8 cellular contexts compared by ENCODE assay signal in genomic region chr16:29664133-29664912, GRCh38. TPM values are rescaled to one million over a fixed set of nuclear protein-coding genes. Genes with fewer than 3 reads are reported as not detected.
DNase-seq lines count a peak whose midpoint lies in the region; ATAC-seq, FAIRE-seq and TF ChIP-seq lines count a peak whose summit lies in the region.

No MANE protein-coding gene starts in this region.

- no peaks in the 10 kb centered on the region for H3K4me1 ChIP-seq in small intestine (ENCODE audit: control insufficient read depth in 2 of 2, insufficient read depth in 1 of 2, low read depth in 1 of 2, low read length in 1 of 2)

- peak; percentile 29 for DNase-seq in T-helper 22 cell (ENCODE audit: low read depth)
- DNase-seq in small intestine: no peak
- no peak for DNase-seq in HT-29 (ENCODE audit: low spot score)
- no peak for DNase-seq in MG63
- no peak for DNase-seq in NCI-H524 treated with DMSO at 0.1 percent for 48 hours (lab: John Stamatoyannopoulos, UW)

- H3K27me3 Mint-ChIP-seq in dendritic cell treated with granulocyte-macrophage colony-stimulating factor and Interleukin-4, amounts not matched to agents 40 ng/mL and 50 ng/mL, for 4 days: no peaks in the 10 kb centered on the region

- intact Hi-C loops in dendritic cell treated with granulocyte-macrophage colony-stimulating factor and Interleukin-4, amounts not matched to agents 40 ng/mL and 50 ng/mL, for 4 days (cut with micrococcal nuclease): no loop called here

- H3K27ac ChIP-seq in small intestine (ENCODE audit: low read depth in 1 of 2, low read length in 1 of 2): peak overlapping the region; percentile 12 to 29

- WGBS in small intestine, 3 donors: 64 to 76% (median 72%) methylated on average over 27 to 33 of the region's 33 CpGs

- TF ChIP-seq CTCF in GM12873 (IDR thresholded peaks at IDR 0.05; ENCODE audit: insufficient read depth, low read depth, low read length, missing control alignments): peak; percentile 40

- peak overlapping the region; percentile 89 for H3K4me3 Mint-ChIP-seq in dendritic cell treated with granulocyte-macrophage colony-stimulating factor and Interleukin-4, amounts not matched to agents 40 ng/mL and 50 ng/mL, for 4 days

- H3K27me3 ChIP-seq in small intestine (ENCODE audit: control insufficient read depth in 2 of 2, insufficient read depth in 2 of 2, low read length in 2 of 2) (no peaks in the 10 kb centered on the region), MG63 (no peaks in the 10 kb centered on the region)

- H3K4me3 ChIP-seq in small intestine (ENCODE audit: low read depth in 1 of 2, low read length in 2 of 2): peak overlapping the region; percentile 26 to 45
- no peak overlapping the region for H3K4me3 ChIP-seq in MG63

- no peaks in the 10 kb centered on the region for H3K9me3 Mint-ChIP-seq in dendritic cell treated with granulocyte-macrophage colony-stimulating factor and Interleukin-4, amounts not matched to agents 40 ng/mL and 50 ng/mL, for 4 days

- no peak for FAIRE-seq in small intestine (lab: Jason Lieb, UNC)

- H3K36me3 ChIP-seq in small intestine (ENCODE audit: control insufficient read depth in 2 of 2, insufficient read depth in 2 of 2, low read length in 2 of 2): no peaks in the 10 kb centered on the region
- H3K36me3 ChIP-seq in MG63: no peaks in the 10 kb centered on the region

- H3K9me3 ChIP-seq in small intestine (ENCODE audit: control insufficient read depth, low read depth): no peaks in the 10 kb centered on the region
- H3K9me3 ChIP-seq in MG63: no peaks in the 10 kb centered on the region

- peak overlapping the region; percentile 92 for H3K27ac Mint-ChIP-seq in dendritic cell treated with granulocyte-macrophage colony-stimulating factor and Interleukin-4, amounts not matched to agents 40 ng/mL and 50 ng/mL, for 4 days

- peaks cover 73% of the 10 kb centered on the region for H3K4me1 Mint-ChIP-seq in dendritic cell treated with granulocyte-macrophage colony-stimulating factor and Interleukin-4, amounts not matched to agents 40 ng/mL and 50 ng/mL, for 4 days (ENCODE audit: low read depth)

- peaks cover 60% of the 10 kb centered on the region for H3K36me3 Mint-ChIP-seq in dendritic cell treated with granulocyte-macrophage colony-stimulating factor and Interleukin-4, amounts not matched to agents 40 ng/mL and 50 ng/mL, for 4 days (ENCODE audit: low read depth)

- no peak for ATAC-seq in GM18873 (IDR thresholded peaks at IDR 0.05; ENCODE audit: low FRiP score, unreplicated experiment)

RNA-seq across cellular contexts. Expression of gene SPN, which starts 1.3 kb away (rescaled TPM):
- polyA plus RNA-seq in small intestine: 1 to 10 TPM; 1.1 to 1.6 (median 1.3) TPM
- 0.10 and 0.23 TPM in 2 replicates for total RNA-seq in HT-29 (2014; rRNA removed; shearing (Covaris generic))
- not detected in 2 replicates for total RNA-seq in MG63 (2014; rRNA removed; shearing (Covaris generic); ENCODE audit: low replicate concordance)

RNA-seq across cellular contexts. Expression of gene QPRT, which starts 14.7 kb away (rescaled TPM):
- 10 to 100 TPM; 30.2 to 32.4 (median 31.6) TPM for polyA plus RNA-seq in small intestine
- total RNA-seq in HT-29 (2014; rRNA removed; shearing (Covaris generic)): 35.2 and 42.5 TPM in 2 replicates
- 0.36 and 0.64 TPM in 2 replicates for total RNA-seq in MG63 (2014; rRNA removed; shearing (Covaris generic); ENCODE audit: low replicate concordance)

Comparison
In these comparisons a context has a peak if more than half of its experiments do, and no peak if none do; other contexts are left out.
1. RNA of gene QPRT, which starts 14.7 kb away (total RNA-seq): 35.2 to 42.5 TPM in HT-29; 0.36 to 0.64 TPM in MG63; every median in the first group is over 10 times any median in the second.